13 cellular contexts compared by ENCODE assay signal in the genomic region with DNA sequence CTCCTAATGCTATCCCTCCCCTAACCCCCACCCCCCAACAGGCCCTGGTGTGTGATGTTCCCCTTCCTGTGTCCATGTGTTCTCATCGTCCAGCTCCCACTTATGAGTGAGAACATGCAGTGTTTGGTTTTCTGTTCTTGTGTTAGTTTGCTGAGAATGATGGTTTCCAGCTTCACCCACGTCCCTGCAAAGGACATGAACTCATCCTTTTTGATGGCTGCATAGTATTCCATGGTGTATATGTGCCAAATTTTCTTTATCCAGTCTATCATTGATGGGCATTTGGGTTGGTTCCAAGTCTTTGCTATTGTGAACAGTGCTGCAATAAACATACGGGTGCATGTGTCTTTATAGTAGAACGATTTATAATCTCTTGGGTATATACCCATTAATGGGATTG. TPM values are rescaled to one million over a fixed set of nuclear protein-coding genes. Genes with fewer than 3 reads are reported as not detected.
"Had no signal": no experiment of that assay in that cellular context is flagged by ENCODE, and none has a peak within 500 bp of the region (broad histone marks: within the 10 kb centered on the region; RNA-seq: fewer than 3 reads in every experiment).

No MANE protein-coding gene starts in this region.

RNA-seq across cellular contexts. Expression of gene KCNJ8, which starts 15.2 kb away (rescaled TPM):
- total RNA-seq: activated B cell treated with CpG ODN at 0.5 μM for 24 hours; activated CD4-positive, alpha-beta memory T cell treated with anti-CD3 and anti-CD28 coated beads for 36 hours; activated CD4-positive, alpha-beta memory T cell treated with anti-CD3 and anti-CD28 coated beads, Interleukin-2, amount 10 ng/mL, durations not matched to agents 7 days and 5 days; activated CD4-positive, alpha-beta T cell treated with anti-CD3 and anti-CD28 coated beads for 36 hours; activated CD4-positive, alpha-beta T cell treated with anti-CD3 and anti-CD28 coated beads, Interleukin-2, amount 10 ng/mL, durations not matched to agents 24 days and 14 days; activated CD4-positive, alpha-beta T cell treated with anti-CD3 and anti-CD28 coated beads, Interleukin-2, amount 10 ng/mL, durations not matched to agents 7 days and 5 days; activated CD8-positive, alpha-beta memory T cell treated with anti-CD3 and anti-CD28 coated beads for 36 hours; activated CD8-positive, alpha-beta memory T cell treated with anti-CD3 and anti-CD28 coated beads, Interleukin-2, amount 10 ng/mL, durations not matched to agents 7 days and 5 days; activated CD8-positive, alpha-beta T cell treated with anti-CD3 and anti-CD28 coated beads for 36 hours; activated CD8-positive, alpha-beta T cell treated with anti-CD3 and anti-CD28 coated beads, Interleukin-2, amount 10 ng/mL, durations not matched to agents 7 days and 5 days; T-helper 1 cell treated with Interleukin-12 subunit alpha and Interleukin-12 subunit beta and Interleukin-4 antibody, amounts not matched to agents 30 ng/mL and 1 ng/mL, for 36 hours; T-helper 17 cell; T-helper 2 cell treated with Interferon-gamma antibody and Interleukin-4, amounts not matched to agents 100 ng/mL and 5 ng/mL, for 36 hours had no signal
